In the genomic region with DNA sequence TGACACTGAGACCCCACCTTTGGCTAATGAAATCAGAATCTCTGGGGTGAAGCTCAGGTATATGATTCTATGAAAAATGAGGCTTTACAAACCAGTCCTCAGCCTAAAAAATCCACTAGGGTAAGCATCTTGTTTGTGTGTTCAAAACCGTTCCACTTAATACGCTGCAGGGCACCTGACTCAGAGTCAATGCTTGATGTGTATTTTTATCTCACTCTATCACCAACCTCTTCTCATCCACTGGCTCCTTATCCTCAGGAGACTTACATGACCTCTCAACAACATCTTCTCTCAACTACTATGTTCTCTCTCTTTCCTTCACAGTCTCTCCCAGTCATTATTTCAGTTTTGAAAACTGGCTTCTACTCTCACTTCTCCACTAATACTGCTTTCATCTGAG, we compare ENCODE assay signal across 18 cellular contexts.
DNase-seq lines count a peak whose midpoint lies in the region; ATAC-seq and TF ChIP-seq lines count a peak whose summit lies in the region.
"Had no signal": no experiment of that assay in that cellular context is flagged by ENCODE, and none has a peak within 500 bp of the region (broad histone marks: within the 10 kb centered on the region; RNA-seq: fewer than 3 reads in every experiment).

No MANE protein-coding gene starts in this region.

- H3K4me3 Mint-ChIP-seq in HFFc6: peak overlapping the region; percentile 2; the same call in 1 of the 2 replicates
- H3K4me3 Mint-ChIP-seq: B cell; CD4-positive, CD25-positive, alpha-beta regulatory T cell; CD8-positive, alpha-beta T cell had no signal

- H3K4me1 ChIP-seq in heart left ventricle (peaks cover 0 to 6% (median 0%) of the 10 kb centered on the region in 12 donors), upper lobe of right lung (no peaks in the 10 kb centered on the region)
- H3K4me1 ChIP-seq: BLaER1, Caco-2 had no signal

- WGBS in heart left ventricle, 4 donors: 39 to 62% (median 53%) methylated on average over 2 of the region's 2 CpGs

- H3K27ac Mint-ChIP-seq in HFFc6: peak overlapping the region; percentile 3; the same call in 1 of the 2 replicates
- H3K27ac Mint-ChIP-seq: B cell; CD4-positive, CD25-positive, alpha-beta regulatory T cell; CD8-positive, alpha-beta T cell had no signal

- peaks cover 2% of the 10 kb centered on the region; the same call in 1 of the 2 replicates for H3K27me3 Mint-ChIP-seq in HFFc6 (ENCODE audit: insufficient read depth)
- H3K27me3 Mint-ChIP-seq: B cell; CD4-positive, CD25-positive, alpha-beta regulatory T cell had no signal

- DNase-seq in HFFc6 (no peak), M059J (ENCODE audit: low read depth) (peak; percentile 12), heart left ventricle (no peak), left ventricle myocardium superior (no peak), upper lobe of right lung (no peak)
- DNase-seq in stimulated activated naive CD4-positive, alpha-beta T cell (lab: John Stamatoyannopoulos, UW): no peak
- DNase-seq: Caco-2; CD4-positive, CD25-positive, alpha-beta regulatory T cell; CD8-positive, alpha-beta T cell; DMS153; DND-41; GM23248; H7; HCEC 1CT had no signal

- H3K27me3 ChIP-seq in heart left ventricle: no peaks in the 10 kb centered on the region
- no peaks in the 10 kb centered on the region for H3K27me3 ChIP-seq in upper lobe of right lung
- H3K27me3 ChIP-seq: BLaER1 had no signal

- H3K4me3 ChIP-seq in heart left ventricle (no peak overlapping the region), upper lobe of right lung (no peak overlapping the region)
- H3K4me3 ChIP-seq: BLaER1, GM23248 had no signal

- peak in 3 of 4 donors; percentile 41 to 46 (median 42) for ATAC-seq in heart left ventricle
- ATAC-seq in left ventricle myocardium superior: peak; percentile 84
- ATAC-seq in upper lobe of right lung: no peak
- no peak for ATAC-seq in HG03565 (IDR thresholded peaks at IDR 0.05; ENCODE audit: unreplicated experiment)
- ATAC-seq: CD8-positive, alpha-beta T cell had no signal

- TF ChIP-seq POLR2A in heart left ventricle (IDR thresholded peaks at IDR 0.05): no peak

- H3K4me1 Mint-ChIP-seq in HFFc6 (ENCODE audit: low read depth): peaks cover 66% of the 10 kb centered on the region
- H3K4me1 Mint-ChIP-seq: B cell; CD4-positive, CD25-positive, alpha-beta regulatory T cell had no signal

- H3K36me3 ChIP-seq in heart left ventricle (no peaks in the 10 kb centered on the region), upper lobe of right lung (no peaks in the 10 kb centered on the region)
- H3K36me3 ChIP-seq: BLaER1 had no signal

- H3K9me3 ChIP-seq in heart left ventricle (no peaks in the 10 kb centered on the region), upper lobe of right lung (no peaks in the 10 kb centered on the region)
- H3K9me3 ChIP-seq: BLaER1, Caco-2 had no signal

- TF ChIP-seq CTCF in HFFc6 (IDR thresholded peaks at IDR 0.05) (no peak), heart left ventricle (IDR thresholded peaks at IDR 0.05) (no peak), upper lobe of right lung (IDR thresholded peaks at IDR 0.05) (no peak)

- H3K27ac ChIP-seq in heart left ventricle: no peak overlapping the region
- H3K27ac ChIP-seq in upper lobe of right lung: no peak overlapping the region
- H3K27ac ChIP-seq: BLaER1, C4-2B, GM23248 had no signal

- no peaks in the 10 kb centered on the region; the same call in 1 of the 2 replicates for H3K36me3 Mint-ChIP-seq in HFFc6 (ENCODE audit: low read depth)
- H3K36me3 Mint-ChIP-seq: CD4-positive, CD25-positive, alpha-beta regulatory T cell; CD8-positive, alpha-beta T cell had no signal

- intact Hi-C loops in heart left ventricle (cut with DNase I) (no loop called here), left ventricle myocardium superior (cut with micrococcal nuclease) (no loop called here), upper lobe of right lung (cut with DNase I) (no loop called here)

- no peaks in the 10 kb centered on the region for H3K9me3 Mint-ChIP-seq in HFFc6

Comparison
In these comparisons a context has a peak if more than half of its experiments do, and no peak if none do; other contexts are left out.
1. ATAC-seq: peak in heart left ventricle (3 of 4) and left ventricle myocardium superior (single experiment); none in upper lobe of right lung (single experiment) and HG03565 (single experiment).